26 cellular contexts compared by ENCODE assay signal in the genomic region with DNA sequence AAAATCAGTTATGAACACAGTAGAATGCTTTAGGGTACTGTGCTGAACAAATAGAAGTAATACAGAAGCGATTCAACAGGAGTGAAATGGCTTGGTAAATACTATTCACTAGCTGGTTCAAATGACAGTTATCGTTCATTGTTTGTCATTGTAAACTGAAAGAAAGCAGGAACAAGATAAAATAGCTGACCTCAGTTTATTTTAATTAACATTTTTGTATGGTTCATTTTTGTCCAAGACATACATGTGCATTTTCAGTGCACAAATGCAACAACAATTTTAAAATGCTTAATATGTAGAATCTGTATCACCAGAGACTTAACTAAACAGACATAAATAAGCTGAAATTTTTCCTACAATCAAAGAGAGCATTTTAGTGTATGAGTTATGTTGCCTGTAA. TPM values are rescaled to one million over a fixed set of nuclear protein-coding genes. Genes with fewer than 3 reads are reported as not detected.
"Had no signal": no experiment of that assay in that cellular context is flagged by ENCODE, and none has a peak within 500 bp of the region (broad histone marks: within the 10 kb centered on the region; RNA-seq: fewer than 3 reads in every experiment).

No MANE protein-coding gene starts in this region.

- H3K27me3 ChIP-seq: hepatocyte, sigmoid colon, transverse colon had no signal

- H3K4me2 ChIP-seq: hepatocyte had no signal

- H3K36me3 ChIP-seq: left ventricle myocardium inferior, lower lobe of right lung, sigmoid colon, stomach, thoracic aorta, transverse colon had no signal

- H3K27ac Mint-ChIP-seq: memory B cell; natural killer cell; stimulated activated naive B cell treated with anti-CD40 and anti-IgM and Interleukin-4, amounts not matched to agents 10 μg/mL and 1 μg/mL and 100 μg/mL, for 72 hours had no signal

- H3K4me1 Mint-ChIP-seq: memory B cell; natural killer cell; neural crest cell; stimulated activated naive B cell treated with anti-CD40 and anti-IgM and Interleukin-4, amounts not matched to agents 10 μg/mL and 1 μg/mL and 100 μg/mL, for 72 hours had no signal

- H3K27me3 Mint-ChIP-seq: memory B cell; stimulated activated naive B cell treated with anti-CD40 and anti-IgM and Interleukin-4, amounts not matched to agents 10 μg/mL and 1 μg/mL and 100 μg/mL, for 72 hours had no signal

- ATAC-seq: foreskin keratinocyte; left cardiac atrium; lower lobe of right lung; natural killer cell; stimulated activated naive B cell treated with anti-CD40 and anti-IgM and Interleukin-4, amounts not matched to agents 10 μg/mL and 1 μg/mL and 100 μg/mL, for 72 hours had no signal

- H3K4me1 ChIP-seq: foreskin keratinocyte, left ventricle myocardium inferior, lower lobe of right lung, sigmoid colon, stomach, transverse colon had no signal

- H3K4me3 Mint-ChIP-seq: memory B cell; mesothelial cell of epicardium; natural killer cell; neural crest cell; stimulated activated naive B cell treated with anti-CD40 and anti-IgM and Interleukin-4, amounts not matched to agents 10 μg/mL and 1 μg/mL and 100 μg/mL, for 72 hours had no signal

- DNase-seq: dermis blood vessel endothelial cell; erythroblast; foreskin keratinocyte; head of caudate nucleus; kidney; left cardiac atrium; left ventricle myocardium inferior; lower lobe of right lung; natural killer cell; posterior cingulate gyrus; sigmoid colon; stimulated activated CD4-positive, alpha-beta T cell treated with anti-CD3 and anti-CD28 coated beads, Interleukin-2, amount 100 ng/mL, for 24 hours; stimulated activated CD4-positive, alpha-beta T cell treated with anti-CD3 and anti-CD28 coated beads, Interleukin-4, amount 100 ng/mL, for 4 hours; stimulated activated naive B cell treated with anti-CD40 and anti-IgM and Interleukin-4, amounts not matched to agents 10 μg/mL and 1 μg/mL and 100 μg/mL, for 72 hours; stomach; substantia nigra; transverse colon had no signal

- H3K9me3 Mint-ChIP-seq: mesothelial cell of epicardium; neural crest cell; stimulated activated naive B cell treated with anti-CD40 and anti-IgM and Interleukin-4, amounts not matched to agents 10 μg/mL and 1 μg/mL and 100 μg/mL, for 72 hours had no signal

- H3K79me2 ChIP-seq: hepatocyte had no signal

- H3K36me3 Mint-ChIP-seq: memory B cell; mesothelial cell of epicardium; natural killer cell; stimulated activated naive B cell treated with anti-CD40 and anti-IgM and Interleukin-4, amounts not matched to agents 10 μg/mL and 1 μg/mL and 100 μg/mL, for 72 hours had no signal

- H3K4me3 ChIP-seq: hepatocyte, left ventricle myocardium inferior, lower lobe of right lung, sigmoid colon, skin epidermis, stomach, thoracic aorta, transverse colon had no signal

- H3K9me3 ChIP-seq: left ventricle myocardium inferior, lower lobe of right lung, sigmoid colon, stomach, thoracic aorta, transverse colon had no signal

- H2AFZ ChIP-seq: hepatocyte had no signal

- H3K27ac ChIP-seq: foreskin keratinocyte, hepatocyte, left ventricle myocardium inferior, lower lobe of right lung, sigmoid colon, skin epidermis, stomach, thoracic aorta, transverse colon had no signal

RNA-seq across cellular contexts. Expression of a gene that starts 49.9 kb away (rescaled TPM):
- total RNA-seq: dermis blood vessel endothelial cell, foreskin keratinocyte, left cardiac atrium, left ventricle myocardium inferior, lower lobe of right lung, mucosa of gallbladder, myocyte, natural killer cell, pulmonary artery endothelial cell, stomach, thoracic aorta, transverse colon had no signal
- polyA plus RNA-seq: foreskin keratinocyte, sigmoid colon, stomach had no signal
